7 cellular contexts compared by ENCODE assay signal in the genomic region with DNA sequence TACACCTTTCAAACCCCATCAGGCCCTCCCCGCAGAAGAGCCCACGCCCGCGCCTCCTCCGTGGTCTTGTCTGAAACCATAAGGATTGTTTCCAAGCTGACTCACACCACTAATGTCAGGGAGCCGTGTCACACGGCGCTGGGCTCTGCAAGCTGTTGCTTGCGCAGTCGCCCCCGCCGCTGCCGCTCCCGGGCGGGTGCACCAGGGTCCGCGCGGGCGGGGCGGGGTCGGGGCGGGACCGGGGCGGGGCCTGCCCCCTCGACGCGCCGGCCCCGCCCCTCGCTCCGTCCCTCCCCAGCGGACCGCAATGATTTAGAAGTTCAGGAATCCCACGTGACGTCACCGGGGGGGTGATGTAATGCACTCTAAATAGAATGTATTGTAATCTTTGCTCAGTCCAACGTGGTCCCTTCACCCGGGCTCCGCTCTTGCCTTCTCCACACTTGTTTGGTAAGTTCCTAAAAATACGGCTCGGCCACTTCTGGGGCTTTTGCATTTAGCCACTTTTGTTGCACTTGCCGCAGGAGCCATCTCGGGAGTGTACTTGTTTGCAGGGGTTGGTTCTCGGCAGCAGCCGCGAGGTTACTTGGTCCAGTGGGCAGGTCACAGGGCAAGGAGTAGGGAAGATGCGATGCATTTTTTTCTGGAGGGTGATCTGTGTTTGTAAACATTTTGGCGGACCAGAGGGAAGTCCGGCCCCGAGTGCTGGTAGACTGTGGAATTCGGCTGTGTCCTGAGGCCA. TPM values are rescaled to one million over a fixed set of nuclear protein-coding genes. Genes with fewer than 3 reads are reported as not detected.
A peak's percentile ranks its signal among the peaks of the same experiment; 100 is the strongest.
DNase-seq lines count a peak whose midpoint lies in the region; ATAC-seq and TF ChIP-seq lines count a peak whose summit lies in the region.

No MANE protein-coding gene starts in this region.

- H3K9me3 Mint-ChIP-seq in MCF 10A (ENCODE audit: unreplicated experiment), result no peaks in the 10 kb centered on the region

- peak; percentile 53 for ATAC-seq in GM19372 (IDR thresholded peaks at IDR 0.05; ENCODE audit: low read depth, unreplicated experiment)

- BruUV-seq in MCF 10A (replicated peaks; lab: Mats Ljungman, UMichigan), result TSS peak; percentile 87

- CTCF ChIA-PET in MCF 10A (lab: Yijun Ruan, JAX), result no interaction called here

- H3K27ac Mint-ChIP-seq in MCF 10A (ENCODE audit: low read depth, unreplicated experiment), result peak overlapping the region; percentile 90

- no peaks in the 10 kb centered on the region for H3K36me3 Mint-ChIP-seq in MCF 10A (ENCODE audit: insufficient read depth, unreplicated experiment)

- peak overlapping the region; percentile 79 for H3K4me3 Mint-ChIP-seq in MCF 10A (ENCODE audit: unreplicated experiment)

- intact Hi-C loops in MCF 10A (cut with micrococcal nuclease), result loop anchor here (5.0 kb wide), 4 partner anchors 112 to 448 kb away; no protein-coding TSS in a partner anchor

- TF ChIP-seq CTCF in MCF 10A (IDR thresholded peaks at IDR 0.05; ENCODE audit: unreplicated experiment), result no peak
- no peak for TF ChIP-seq CTCF in retinal pigment epithelial cell (conservative IDR thresholded peaks at IDR 0.05; ENCODE audit: low read depth, low read length)

- DNase-seq in NCI-H146 (lab: John Stamatoyannopoulos, UW), result peak; percentile 74
- DNase-seq in T-helper 2 cell, result peak in 3 of 5 experiments; percentile 23 to 34 (median 31)
- DNase-seq in MCF 10A (ENCODE audit: unreplicated experiment), result peak; percentile 95
- peak; percentile 90 for DNase-seq in retinal pigment epithelial cell (ENCODE audit: low read depth)
- DNase-seq in GF-D8 (lab: John Stamatoyannopoulos, UW), result no peak

- peaks cover 13% of the 10 kb centered on the region for H3K27me3 Mint-ChIP-seq in MCF 10A (ENCODE audit: insufficient read depth, unreplicated experiment)

- peak overlapping the region; percentile 56 for H3K4me3 ChIP-seq in iPS-11a (ENCODE audit: low read depth, low read length)
- peak overlapping the region; percentile 72 for H3K4me3 ChIP-seq in retinal pigment epithelial cell (ENCODE audit: low read length)

- H3K4me1 Mint-ChIP-seq in MCF 10A (ENCODE audit: insufficient read depth, unreplicated experiment), result peaks cover 35% of the 10 kb centered on the region

- POLR2A ChIA-PET in MCF 10A (lab: Yijun Ruan, JAX), result interaction anchor here (0.6 to 2.1 kb wide), 4 partner anchors 8 to 203 kb away, joined by 3 to 8 read pairs (median 6); no protein-coding TSS in a partner anchor

RNA-seq across cellular contexts. Expression of gene CREB5, which starts 3.2 kb away (rescaled TPM):
- 30.0 and 40.5 TPM in 2 replicates for total RNA-seq in MCF 10A (2022)
